Comparison of ENCODE assay signal across 26 cellular contexts in the genomic region with DNA sequence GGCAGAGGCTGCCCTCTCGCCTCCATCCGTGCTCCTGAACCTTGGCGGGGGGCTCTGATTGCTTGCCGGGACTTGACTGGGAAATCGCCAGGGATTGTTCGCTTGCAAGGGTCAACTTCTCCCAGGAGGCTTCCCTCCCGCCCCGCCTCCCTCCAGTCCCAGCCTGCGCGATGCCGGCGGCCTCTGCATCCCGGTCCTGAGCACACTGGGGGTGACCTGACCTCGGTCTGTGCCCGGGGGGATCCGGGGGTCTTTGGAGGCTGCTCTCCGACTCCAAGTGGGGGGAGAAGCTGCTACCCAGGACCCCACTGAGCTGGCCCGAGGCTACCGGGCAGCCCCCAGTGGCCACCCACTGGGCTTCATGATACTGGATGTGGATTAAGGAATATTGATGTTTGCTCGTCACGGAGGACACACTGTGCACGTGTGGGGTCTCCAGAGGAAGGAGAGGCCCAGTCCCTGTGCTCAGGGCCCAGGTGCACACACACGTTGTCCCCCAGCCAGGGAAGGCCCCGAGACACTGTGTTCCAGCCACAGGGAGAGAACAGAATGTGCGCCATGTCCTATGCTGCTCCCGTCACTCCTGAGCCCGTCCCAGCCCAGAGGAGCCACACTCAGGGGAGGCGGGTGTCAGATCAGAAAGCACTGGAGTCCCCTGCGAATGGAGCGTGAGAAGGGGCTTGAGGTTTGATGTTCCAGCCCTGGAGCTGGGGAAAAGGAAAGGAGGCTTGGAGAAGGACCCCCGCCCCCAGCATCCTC. TPM values are rescaled to one million over a fixed set of nuclear protein-coding genes. Genes with fewer than 3 reads are reported as not detected.
"Had no signal": no experiment of that assay in that cellular context is flagged by ENCODE, and none has a peak within 500 bp of the region (broad histone marks: within the 10 kb centered on the region; RNA-seq: fewer than 3 reads in every experiment).

No MANE protein-coding gene starts in this region.

- H3K4me3 Mint-ChIP-seq: activated B cell treated with CpG ODN at 0.5 μM for 24 hours; activated CD4-positive, alpha-beta T cell treated with anti-CD3 and anti-CD28 coated beads, Interleukin-2, amount 10 ng/mL, durations not matched to agents 24 days and 14 days; activated naive CD4-positive, alpha-beta T cell treated with anti-CD3 and anti-CD28 coated beads for 36 hours; endodermal cell; naive thymus-derived CD4-positive, alpha-beta T cell had no signal

- H3K9me3 Mint-ChIP-seq: activated B cell treated with CpG ODN at 0.5 μM for 24 hours; activated naive CD4-positive, alpha-beta T cell treated with anti-CD3 and anti-CD28 coated beads for 36 hours; activated T-helper 2 cell treated with anti-CD3 and anti-CD28 coated beads, Interferon-gamma antibody, Interleukin-2, Interleukin-4, amounts not matched to agents 10 μg/mL and 5 μg/mL and 100 μg/mL, durations not matched to agents 14 hours and 24 hours and 36 hours; endodermal cell had no signal

- H3K36me3 ChIP-seq: gastrocnemius medialis, heart right ventricle, prostate gland, right lobe of liver, thoracic aorta had no signal

- H3K4me1 Mint-ChIP-seq: activated B cell treated with CpG ODN at 0.5 μM for 24 hours; activated CD4-positive, alpha-beta T cell treated with anti-CD3 and anti-CD28 coated beads, Interleukin-2, amount 10 ng/mL, durations not matched to agents 24 days and 14 days had no signal

- H3K27me3 ChIP-seq: right lobe of liver had no signal

- H3K27ac Mint-ChIP-seq: activated B cell treated with CpG ODN at 0.5 μM for 24 hours; activated CD4-positive, alpha-beta T cell treated with anti-CD3 and anti-CD28 coated beads, Interleukin-2, amount 10 ng/mL, durations not matched to agents 24 days and 14 days; activated naive CD4-positive, alpha-beta T cell treated with anti-CD3 and anti-CD28 coated beads for 36 hours; activated T-helper 2 cell treated with anti-CD3 and anti-CD28 coated beads, Interferon-gamma antibody, Interleukin-2, Interleukin-4, amounts not matched to agents 10 μg/mL and 5 μg/mL and 100 μg/mL, durations not matched to agents 14 hours and 24 hours and 36 hours; endodermal cell; naive thymus-derived CD4-positive, alpha-beta T cell had no signal

- FAIRE-seq: astrocyte, bronchial epithelial cell, islet of Langerhans had no signal

- H3K4me3 ChIP-seq: gastrocnemius medialis, heart right ventricle, mucosa of descending colon, prostate gland, right lobe of liver, thoracic aorta had no signal

- DNase-seq: activated B cell treated with CpG ODN at 0.5 μM for 24 hours; activated CD4-positive, alpha-beta T cell treated with anti-CD3 and anti-CD28 coated beads, Interleukin-2, amount 10 ng/mL, durations not matched to agents 24 days and 14 days; activated naive CD4-positive, alpha-beta T cell treated with anti-CD3 and anti-CD28 coated beads for 36 hours; endodermal cell; gastrocnemius medialis; heart right ventricle; mammary epithelial cell; mucosa of descending colon; naive thymus-derived CD4-positive, alpha-beta T cell; nucleus accumbens; stimulated activated CD4-positive, alpha-beta T cell treated with anti-CD3 and anti-CD28 coated beads, Interleukin-1b, Interleukin-23, amount 100 ng/mL, for 48 hours; SW 1271 had no signal

- H3K9me3 ChIP-seq: gastrocnemius medialis, heart right ventricle, mucosa of descending colon, prostate gland, right lobe of liver, thoracic aorta had no signal

- H3K27ac ChIP-seq: gastrocnemius medialis, heart right ventricle, prostate gland, right lobe of liver, thoracic aorta had no signal

- H3K4me1 ChIP-seq: gastrocnemius medialis, heart right ventricle, prostate gland, right lobe of liver had no signal

- ATAC-seq: gastrocnemius medialis; left lobe of liver; mucosa of descending colon; naive thymus-derived CD4-positive, alpha-beta T cell; right lobe of liver had no signal

RNA-seq across cellular contexts. Expression of gene NKX1-1, which starts 55.9 kb away (rescaled TPM):
- total RNA-seq: activated B cell treated with CpG ODN at 0.5 μM for 24 hours; activated CD4-positive, alpha-beta T cell treated with anti-CD3 and anti-CD28 coated beads, Interleukin-2, amount 10 ng/mL, durations not matched to agents 24 days and 14 days; activated naive CD4-positive, alpha-beta T cell treated with anti-CD3 and anti-CD28 coated beads for 36 hours; activated T-helper 2 cell treated with anti-CD3 and anti-CD28 coated beads, Interferon-gamma antibody, Interleukin-2, Interleukin-4, amounts not matched to agents 10 μg/mL and 5 μg/mL and 100 μg/mL, durations not matched to agents 14 hours and 24 hours and 36 hours; astrocyte; bronchial epithelial cell; chondrocyte; dermis microvascular lymphatic vessel endothelial cell; endodermal cell; epithelial cell of proximal tubule; gastrocnemius medialis; heart right ventricle; left lobe of liver; mammary epithelial cell; mucosa of descending colon; naive thymus-derived CD4-positive, alpha-beta T cell; prostate gland; right lobe of liver; T-helper 2 cell treated with Interferon-gamma antibody and Interleukin-4, amounts not matched to agents 100 ng/mL and 5 ng/mL, for 36 hours; thoracic aorta; urinary bladder had no signal
- polyA plus RNA-seq: adipose tissue; heart right ventricle; mammary epithelial cell; naive thymus-derived CD4-positive, alpha-beta T cell; urinary bladder had no signal
